ENCODE assay signal across 22 cellular contexts in the genomic region with DNA sequence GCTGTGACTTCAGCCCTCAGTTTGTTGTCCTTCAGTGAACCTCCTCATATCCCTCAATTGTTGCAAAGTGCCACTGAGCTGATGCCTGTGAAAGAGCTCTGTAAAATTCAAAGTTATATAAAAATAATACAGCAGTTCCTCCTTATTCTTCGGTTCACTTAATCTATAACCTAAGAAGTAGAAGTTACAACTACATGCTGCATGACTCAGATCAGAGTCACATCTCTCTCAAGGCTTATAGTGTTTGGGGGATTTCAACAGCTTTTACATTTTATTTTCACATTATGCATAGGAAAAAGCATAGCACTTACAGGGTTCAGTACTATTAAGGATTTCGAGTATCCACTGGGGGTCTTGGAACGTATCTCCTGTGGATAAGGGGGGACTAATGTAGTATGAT. TPM values are rescaled to one million over a fixed set of nuclear protein-coding genes. Genes with fewer than 3 reads are reported as not detected.
DNase-seq lines count a peak whose midpoint lies in the region; ATAC-seq and TF ChIP-seq lines count a peak whose summit lies in the region.
"Had no signal": no experiment of that assay in that cellular context is flagged by ENCODE, and none has a peak within 500 bp of the region (broad histone marks: within the 10 kb centered on the region; RNA-seq: fewer than 3 reads in every experiment).

No MANE protein-coding gene starts in this region.

- peaks cover 4% of the 10 kb centered on the region for H3K9me3 Mint-ChIP-seq in progenitor cell of endocrine pancreas (ENCODE audit: low read depth)
- H3K9me3 Mint-ChIP-seq: activated B cell treated with CpG ODN at 0.5 μM for 24 hours; CD8-positive, alpha-beta T cell; naive B cell had no signal

- TF ChIP-seq CTCF in mammary epithelial cell (conservative IDR thresholded peaks at IDR 0.05 in 1 of 2, IDR thresholded peaks at IDR 0.05 in 1 of 2; ENCODE audit: extremely low read depth in 1 of 2, insufficient read depth in 1 of 2, low read depth in 1 of 2, low read length in 2 of 2): no peak
- no peak for TF ChIP-seq CTCF in osteoblast (IDR thresholded peaks at IDR 0.05; ENCODE audit: extremely low read depth, low read depth, low read length)
- no peak for TF ChIP-seq CTCF in progenitor cell of endocrine pancreas (IDR thresholded peaks at IDR 0.05; ENCODE audit: unreplicated experiment)

- no peak overlapping the region for H3K9ac ChIP-seq in mammary epithelial cell (ENCODE audit: insufficient read depth, low read length)

- dilution Hi-C loops in mammary epithelial cell (cut with HindIII; ENCODE audit: low sequenced_read_pairs): no loop called here

- H3K27ac ChIP-seq in mammary epithelial cell (ENCODE audit: insufficient read depth, low read depth, low read length) (no peak overlapping the region), osteoblast (ENCODE audit: low read depth, low read length) (no peak overlapping the region)
- H3K27ac ChIP-seq: esophagus muscularis mucosa, suprapubic skin had no signal

- H3K79me2 ChIP-seq in mammary epithelial cell (ENCODE audit: insufficient read depth, low read length): no peaks in the 10 kb centered on the region
- no peaks in the 10 kb centered on the region for H3K79me2 ChIP-seq in osteoblast (ENCODE audit: insufficient read depth, low read length)

- intact Hi-C loops in mammary epithelial cell (cut with micrococcal nuclease): no loop called here

- H3K4me3 ChIP-seq in mammary epithelial cell (replicated peaks in 1 of 3; ENCODE audit: insufficient read depth in 1 of 3, low read depth in 2 of 3, low read length in 3 of 3) (no peak overlapping the region), osteoblast (ENCODE audit: insufficient read depth, low read length) (no peak overlapping the region)
- H3K4me3 ChIP-seq: esophagus muscularis mucosa, MG63, suprapubic skin had no signal

- H2AFZ ChIP-seq in mammary epithelial cell (ENCODE audit: low read depth, low read length): no peak overlapping the region
- H2AFZ ChIP-seq in osteoblast (ENCODE audit: low read length): no peak overlapping the region

- H3K27me3 ChIP-seq in mammary epithelial cell (ENCODE audit: insufficient read depth, low read length) (no peaks in the 10 kb centered on the region), osteoblast (ENCODE audit: insufficient read depth, low read length) (no peaks in the 10 kb centered on the region)
- H3K27me3 ChIP-seq: esophagus muscularis mucosa, MG63, suprapubic skin had no signal

- H3K27ac Mint-ChIP-seq in progenitor cell of endocrine pancreas: no peak overlapping the region
- H3K27ac Mint-ChIP-seq: activated B cell treated with CpG ODN at 0.5 μM for 24 hours; CD8-positive, alpha-beta T cell; dendritic cell treated with granulocyte-macrophage colony-stimulating factor and Interleukin-4, amounts not matched to agents 40 ng/mL and 50 ng/mL, for 4 days had no signal

- DNase-seq in activated CD4-positive, CD25-positive, alpha-beta regulatory T cell (lab: John Stamatoyannopoulos, UW): no peak
- peak; percentile 75 for DNase-seq in M059J (ENCODE audit: low read depth)
- DNase-seq in mammary epithelial cell: peak; percentile 46
- no peak for DNase-seq in osteoblast (ENCODE audit: insufficient read length, low spot score, missing footprints)
- DNase-seq in NCI-H526 (lab: John Stamatoyannopoulos, UW): no peak
- no peak for DNase-seq in activated gamma-delta T cell (lab: John Stamatoyannopoulos, UW)
- no peak for DNase-seq in progenitor cell of endocrine pancreas (ENCODE audit: low spot score, unreplicated experiment)
- DNase-seq: 8988T; activated B cell treated with CpG ODN at 0.5 μM for 24 hours; anterior cingulate cortex; CD8-positive, alpha-beta T cell; naive B cell; NCI-H2081 treated with DMSO at 0.1 percent for 48 hours; NCI-H748 treated with DMSO at 0.1 percent for 48 hours; RPMI8226; stimulated activated CD4-positive, alpha-beta T cell treated with anti-CD3 and anti-CD28 coated beads, Interleukin-15, amount 100 ng/mL, for 24 hours; T-helper 1 cell had no signal

- H3K4me1 ChIP-seq in mammary epithelial cell (ENCODE audit: insufficient read depth, low read length) (peaks cover 5% of the 10 kb centered on the region), osteoblast (ENCODE audit: insufficient read depth, low read length) (peaks cover 13% of the 10 kb centered on the region)
- H3K4me1 ChIP-seq: esophagus muscularis mucosa, suprapubic skin had no signal

- no peaks in the 10 kb centered on the region for H4K20me1 ChIP-seq in mammary epithelial cell (ENCODE audit: insufficient read depth, low read length)
- H4K20me1 ChIP-seq in osteoblast (ENCODE audit: insufficient read depth, low read length): no peaks in the 10 kb centered on the region

- no peak overlapping the region for H3K4me2 ChIP-seq in mammary epithelial cell (ENCODE audit: insufficient read depth, low read depth, low read length)
- H3K4me2 ChIP-seq in osteoblast (ENCODE audit: insufficient read depth, low read length): peak overlapping the region; percentile 30

- H3K9me3 ChIP-seq in mammary epithelial cell (replicated peaks; ENCODE audit: insufficient read depth, low read length): no peaks in the 10 kb centered on the region
- H3K9me3 ChIP-seq in osteoblast (ENCODE audit: low read depth, low read length): no peaks in the 10 kb centered on the region
- H3K9me3 ChIP-seq: esophagus muscularis mucosa, MG63, suprapubic skin had no signal

- peak; percentile 70 to 74 for ATAC-seq in activated CD4-positive, CD25-positive, alpha-beta regulatory T cell treated with anti-CD3 and anti-CD28 coated beads, Interleukin-2, amount 50 U/mL, for 24 hours
- ATAC-seq: CD8-positive, alpha-beta T cell had no signal

- 37% methylated on average over 3 of the region's 3 CpGs for WGBS in mammary epithelial cell (ENCODE audit: low coverage, missing lambda C conversion rate)

- H3K4me3 Mint-ChIP-seq in progenitor cell of endocrine pancreas (ENCODE audit: low read depth): no peak overlapping the region
- H3K4me3 Mint-ChIP-seq: activated B cell treated with CpG ODN at 0.5 μM for 24 hours; CD8-positive, alpha-beta T cell; dendritic cell treated with granulocyte-macrophage colony-stimulating factor and Interleukin-4, amounts not matched to agents 40 ng/mL and 50 ng/mL, for 4 days; naive B cell had no signal

- H3K36me3 ChIP-seq in mammary epithelial cell (ENCODE audit: insufficient read depth, low read length) (no peaks in the 10 kb centered on the region), osteoblast (ENCODE audit: insufficient read depth, low read length) (no peaks in the 10 kb centered on the region)
- H3K36me3 ChIP-seq: esophagus muscularis mucosa, MG63, suprapubic skin had no signal

- peaks cover 7% of the 10 kb centered on the region for H3K4me1 Mint-ChIP-seq in progenitor cell of endocrine pancreas (ENCODE audit: low read depth)
- H3K4me1 Mint-ChIP-seq: activated B cell treated with CpG ODN at 0.5 μM for 24 hours, naive B cell had no signal

- H3K36me3 Mint-ChIP-seq in progenitor cell of endocrine pancreas (ENCODE audit: insufficient read depth): no peaks in the 10 kb centered on the region
- H3K36me3 Mint-ChIP-seq: CD8-positive, alpha-beta T cell; naive B cell had no signal

- no peaks in the 10 kb centered on the region for H3K27me3 Mint-ChIP-seq in progenitor cell of endocrine pancreas
- H3K27me3 Mint-ChIP-seq: activated B cell treated with CpG ODN at 0.5 μM for 24 hours; dendritic cell treated with granulocyte-macrophage colony-stimulating factor and Interleukin-4, amounts not matched to agents 40 ng/mL and 50 ng/mL, for 4 days had no signal

- in situ Hi-C loops in mammary epithelial cell (cut with MboI; ENCODE audit: low sequenced_read_pairs in 2 of 2): loop anchor here in 1 of 2 donors (25.0 kb wide), 1 partner anchor 728 kb away; no protein-coding TSS in a partner anchor

- CTCF ChIA-PET in mammary epithelial cell (lab: Charles Lee; ENCODE audit: low non-redundant PET): interaction anchor here (1.1 kb wide), 1 partner anchor 9 kb away, joined by 4 read pairs; no protein-coding TSS in a partner anchor

- BruUV-seq in mammary epithelial cell (replicated peaks; lab: Mats Ljungman, UMichigan): no TSS peak

RNA-seq across cellular contexts. Expression of gene GCNT1, which starts 25.1 kb away (rescaled TPM):
- 82.2 and 86.3 TPM in 2 replicates for total RNA-seq in M059J (2014; rRNA removed; shearing (Covaris generic))
- total RNA-seq in mammary epithelial cell (10 to 100 TPM; 39.8 to 97.0 TPM), osteoblast (78.4 and 109 TPM in 2 replicates), progenitor cell of endocrine pancreas (57.1 and 69.3 TPM in 2 replicates)
- 50.6 TPM for polyA plus RNA-seq in mammary epithelial cell
- polyA minus RNA-seq in mammary epithelial cell: 21.4 TPM

RNA-seq across cellular contexts. Expression of gene RFK, which starts 39.6 kb away (rescaled TPM):
- total RNA-seq in M059J (2014; rRNA removed; shearing (Covaris generic)): 37.6 and 42.7 TPM in 2 replicates
- total RNA-seq in mammary epithelial cell: 10 to 100 TPM; 18.2 to 32.3 TPM
- polyA plus RNA-seq in mammary epithelial cell: 12.6 TPM
- 10.6 TPM for polyA minus RNA-seq in mammary epithelial cell
- total RNA-seq in osteoblast: 25.0 and 29.5 TPM in 2 replicates
- total RNA-seq in progenitor cell of endocrine pancreas: 17.0 and 18.3 TPM in 2 replicates

Comparison
In these comparisons a context has a peak if more than half of its experiments do, and no peak if none do; other contexts are left out.
1. DNase-seq: peak in M059J (single experiment) and mammary epithelial cell (single experiment); none in activated CD4-positive, CD25-positive, alpha-beta regulatory T cell (0 of 4), osteoblast (single experiment), NCI-H526 (0 of 2), activated gamma-delta T cell (single experiment) and progenitor cell of endocrine pancreas (single experiment).